In genomic region chr9:69195681-69196080, GRCh38 we compare ENCODE assay signal across 23 cellular contexts. TPM values are rescaled to one million over a fixed set of nuclear protein-coding genes. Genes with fewer than 3 reads are reported as not detected.
DNase-seq lines count a peak whose midpoint lies in the region; ATAC-seq and TF ChIP-seq lines count a peak whose summit lies in the region.
"Had no signal": no experiment of that assay in that cellular context is flagged by ENCODE, and none has a peak within 500 bp of the region (broad histone marks: within the 10 kb centered on the region; RNA-seq: fewer than 3 reads in every experiment).

No MANE protein-coding gene starts in this region.

- H3K36me3 ChIP-seq in stomach = no peaks in the 10 kb centered on the region
- H3K36me3 ChIP-seq: ascending aorta, HAP-1, prostate gland, spleen had no signal

- 29 to 43% (median 33%) methylated on average over 3 of the region's 3 CpGs for WGBS in stomach, 5 donors

- DNase-seq in NCI-H69 (lab: John Stamatoyannopoulos, UW) = peak; percentile 36
- peak; percentile 19 for DNase-seq in fibroblast of gingiva (ENCODE audit: low read depth)
- DNase-seq in left lobe of liver (ENCODE audit: low spot score) = peak; percentile 74
- DNase-seq in stomach = no peak
- no peak for DNase-seq in T1000 (lab: John Stamatoyannopoulos, UW)
- no peak for DNase-seq in NCI-H526 (lab: John Stamatoyannopoulos, UW)
- no peak for DNase-seq in NCI-H2196 treated with DMSO at 0.1 percent for 48 hours (lab: John Stamatoyannopoulos, UW; ENCODE audit: unreplicated experiment)
- DNase-seq: activated CD4-positive, CD25-positive, alpha-beta regulatory T cell treated with anti-CD3 and anti-CD28 coated beads, Interleukin-2, amount 50 U/mL, for 72 hours; activated CD8-positive, alpha-beta memory T cell treated with anti-CD3 and anti-CD28 coated beads for 24 hours; activated naive CD4-positive, alpha-beta T cell treated with anti-CD3 and anti-CD28 coated beads for 36 hours; activated T-cell treated with anti-CD3 and anti-CD28 coated beads, Interleukin-2, amount 50 U/mL, for 4 hours; cerebellar nuclear complex; effector CD8-positive, alpha-beta T cell; islet precursor cell; NCI-H2081 treated with DMSO at 0.1 percent for 48 hours; NCI-H524; spleen; stimulated activated CD4-positive, alpha-beta T cell treated with anti-CD3 and anti-CD28 coated beads, Interleukin-4, amount 100 ng/mL, for 4 hours had no signal

- TF ChIP-seq CTCF in stomach (IDR thresholded peaks at IDR 0.05) = no peak

- intact Hi-C loops in stomach (cut with DNase I; ENCODE audit: low total_unique reads) = no loop called here

- peak overlapping the region in 3 of 5 donors; percentile 3 to 34 (median 18) for H3K27ac ChIP-seq in stomach
- H3K27ac ChIP-seq: ascending aorta, prostate gland, spleen had no signal

- H3K4me1 ChIP-seq in stomach = peaks cover 46 to 82% (median 65%) of the 10 kb centered on the region in 4 donors
- H3K4me1 ChIP-seq: HAP-1 had no signal

- no peaks in the 10 kb centered on the region for H3K9me3 ChIP-seq in stomach
- H3K9me3 ChIP-seq: ascending aorta, HAP-1, prostate gland, spleen had no signal

- TF ChIP-seq EP300 in stomach (IDR thresholded peaks at IDR 0.05) = no peak

- ATAC-seq in left lobe of liver = peak; percentile 64
- no peak for ATAC-seq in GM18907 (IDR thresholded peaks at IDR 0.05; ENCODE audit: unreplicated experiment)
- ATAC-seq: activated T-cell treated with anti-CD3 and anti-CD28 coated beads, Interleukin-2, amount 50 U/mL, for 4 hours; natural killer cell treated with Interleukin-12 subunit alpha and Interleukin-12 subunit beta and Interleukin-15 and Interleukin-18, amount 100 ng/mL, for 72 hours had no signal

- no peak for TF ChIP-seq POLR2A in stomach (IDR thresholded peaks at IDR 0.05)

- no peaks in the 10 kb centered on the region for H3K27me3 ChIP-seq in stomach
- H3K27me3 ChIP-seq: ascending aorta, spleen had no signal

- H3K4me3 ChIP-seq in stomach = no peak overlapping the region
- H3K4me3 ChIP-seq: ascending aorta, HAP-1, prostate gland, spleen had no signal

RNA-seq across cellular contexts. Expression of gene TJP2, which starts 21.6 kb away (rescaled TPM):
- total RNA-seq in left lobe of liver = 81.2 TPM
- total RNA-seq in stomach = 100 to 1,000 TPM; 138 to 371 (median 216) TPM
- 10 to 100 TPM; 28.6 to 30.5 (median 29.5) TPM for polyA plus RNA-seq in stomach

Comparison
In these comparisons a context has a peak if more than half of its experiments do, and no peak if none do; other contexts are left out.
1. DNase-seq: peak in NCI-H69 (single experiment), fibroblast of gingiva (single experiment) and left lobe of liver (single experiment); none in stomach (single experiment), T1000 (single experiment), NCI-H526 (0 of 2) and NCI-H2196 treated with DMSO at 0.1 percent for 48 hours (single experiment).